Comparison of ENCODE assay signal across 13 cellular contexts in the genomic region with DNA sequence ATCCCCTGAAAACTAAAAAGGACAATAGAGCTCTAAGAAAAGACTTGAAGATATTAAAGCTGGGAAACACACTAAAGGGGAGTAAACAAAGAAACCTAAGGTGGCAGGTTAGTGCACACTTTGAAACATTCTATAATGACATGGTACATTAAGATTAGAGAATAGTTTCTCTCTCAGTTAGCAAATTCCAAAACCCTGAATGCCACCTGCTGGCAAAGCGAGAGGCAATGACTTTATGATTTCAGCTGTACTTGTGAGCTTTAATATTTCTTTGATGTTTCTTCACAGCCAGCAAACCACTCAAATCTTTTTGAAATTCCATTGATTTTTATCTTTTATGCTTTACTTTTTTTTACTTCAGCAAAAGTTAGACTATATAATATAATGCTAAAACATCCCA.
DNase-seq lines count a peak whose midpoint lies in the region; ATAC-seq and TF ChIP-seq lines count a peak whose summit lies in the region.
"Had no signal": no experiment of that assay in that cellular context is flagged by ENCODE, and none has a peak within 500 bp of the region (broad histone marks: within the 10 kb centered on the region; RNA-seq: fewer than 3 reads in every experiment).

No MANE protein-coding gene starts in this region.

- H3K4me1 Mint-ChIP-seq in T-cell: no peaks in the 10 kb centered on the region
- H3K4me1 Mint-ChIP-seq: activated naive CD8-positive, alpha-beta T cell treated with anti-CD3 and anti-CD28 coated beads, Interleukin-2, amount 10 ng/mL, durations not matched to agents 7 days and 5 days; memory B cell had no signal

- H3K27ac ChIP-seq in cardiac muscle cell (no peak overlapping the region), right cardiac atrium (ENCODE audit: low read length) (no peak overlapping the region), foreskin keratinocyte (no peak overlapping the region)

- H3K36me3 Mint-ChIP-seq in T-cell: no peaks in the 10 kb centered on the region
- H3K36me3 Mint-ChIP-seq: activated naive CD8-positive, alpha-beta T cell treated with anti-CD3 and anti-CD28 coated beads, Interleukin-2, amount 10 ng/mL, durations not matched to agents 7 days and 5 days; CD14-positive monocyte; memory B cell had no signal

- ATAC-seq in right cardiac atrium (no peak), foreskin keratinocyte (no peak), T-cell (replicated peaks in 1 of 4) (no peak), HG02798 (IDR thresholded peaks at IDR 0.05; ENCODE audit: poor library complexity, unreplicated experiment) (no peak)
- ATAC-seq: esophagus mucosa had no signal

- H3K4me1 ChIP-seq in cardiac muscle cell (ENCODE audit: low read depth) (no peaks in the 10 kb centered on the region), right cardiac atrium (ENCODE audit: control insufficient read depth, insufficient read depth, low read length) (no peaks in the 10 kb centered on the region), foreskin keratinocyte (no peaks in the 10 kb centered on the region)

- H3K4me3 ChIP-seq in cardiac muscle cell (no peak overlapping the region), right cardiac atrium (ENCODE audit: low read length) (no peak overlapping the region)

- 54% methylated on average over 1 of the region's 1 CpG for WGBS in right cardiac atrium

- intact Hi-C loops in right cardiac atrium (cut with DNase I): no loop called here

- TF ChIP-seq CTCF in cardiac muscle cell (IDR thresholded peaks at IDR 0.05; ENCODE audit: low read depth, low read length) (no peak), foreskin keratinocyte (conservative IDR thresholded peaks at IDR 0.05) (peak; percentile 52)

- H3K4me3 Mint-ChIP-seq in T-cell: no peak overlapping the region
- H3K4me3 Mint-ChIP-seq: activated naive CD8-positive, alpha-beta T cell treated with anti-CD3 and anti-CD28 coated beads, Interleukin-2, amount 10 ng/mL, durations not matched to agents 7 days and 5 days; CD14-positive monocyte; memory B cell had no signal

- peaks cover 0 to 3% of the 10 kb centered on the region in 2 donors for H3K27me3 Mint-ChIP-seq in T-cell
- H3K27me3 Mint-ChIP-seq: memory B cell had no signal

- no peaks in the 10 kb centered on the region for H3K9me3 ChIP-seq in cardiac muscle cell (ENCODE audit: low read depth)
- no peaks in the 10 kb centered on the region for H3K9me3 ChIP-seq in right cardiac atrium (ENCODE audit: control insufficient read depth, low read length)

- CTCF ChIA-PET in T-cell (lab: Charles Lee): no interaction called here

- DNase-seq in cardiac muscle cell (ENCODE audit: low read depth in 1 of 2, low spot score in 1 of 2): peak; percentile 4 to 8
- DNase-seq in right cardiac atrium: no peak
- DNase-seq in OCI-M1 (lab: John Stamatoyannopoulos, UW): peak; percentile 61
- peak in 1 of 2 donors; percentile 1 for DNase-seq in foreskin keratinocyte
- DNase-seq in globus pallidus (ENCODE audit: low spot score): no peak
- DNase-seq in activated gamma-delta T cell treated with Interleukin-2 at 50 U/mL for 16 hours: no peak
- no peak for DNase-seq in T-cell
- DNase-seq: activated naive CD8-positive, alpha-beta T cell treated with anti-CD3 and anti-CD28 coated beads, Interleukin-2, amount 10 ng/mL, durations not matched to agents 7 days and 5 days; NCI-H748 treated with DMSO at 0.1 percent for 48 hours had no signal

- H3K27me3 ChIP-seq in cardiac muscle cell (no peaks in the 10 kb centered on the region), right cardiac atrium (ENCODE audit: control insufficient read depth, insufficient read depth) (no peaks in the 10 kb centered on the region), foreskin keratinocyte (peaks cover 11% of the 10 kb centered on the region)

- no peak overlapping the region for H3K27ac Mint-ChIP-seq in T-cell
- H3K27ac Mint-ChIP-seq: activated naive CD8-positive, alpha-beta T cell treated with anti-CD3 and anti-CD28 coated beads, Interleukin-2, amount 10 ng/mL, durations not matched to agents 7 days and 5 days; CD14-positive monocyte; memory B cell had no signal

- no peaks in the 10 kb centered on the region for H3K9me3 Mint-ChIP-seq in T-cell
- H3K9me3 Mint-ChIP-seq: activated naive CD8-positive, alpha-beta T cell treated with anti-CD3 and anti-CD28 coated beads, Interleukin-2, amount 10 ng/mL, durations not matched to agents 7 days and 5 days; CD14-positive monocyte; memory B cell had no signal

- POLR2A ChIA-PET in T-cell (lab: Charles Lee): no interaction called here

- H3K36me3 ChIP-seq in cardiac muscle cell: no peaks in the 10 kb centered on the region

Comparison
In these comparisons a context has a peak if more than half of its experiments do, and no peak if none do; other contexts are left out.
1. DNase-seq: peak in cardiac muscle cell (2 of 2) and OCI-M1 (single experiment); none in right cardiac atrium (0 of 3), globus pallidus (single experiment), activated gamma-delta T cell treated with Interleukin-2 at 50 U/mL for 16 hours (single experiment) and T-cell (0 of 34).